Comparison of ENCODE assay signal across 3 cellular contexts in the genomic region with DNA sequence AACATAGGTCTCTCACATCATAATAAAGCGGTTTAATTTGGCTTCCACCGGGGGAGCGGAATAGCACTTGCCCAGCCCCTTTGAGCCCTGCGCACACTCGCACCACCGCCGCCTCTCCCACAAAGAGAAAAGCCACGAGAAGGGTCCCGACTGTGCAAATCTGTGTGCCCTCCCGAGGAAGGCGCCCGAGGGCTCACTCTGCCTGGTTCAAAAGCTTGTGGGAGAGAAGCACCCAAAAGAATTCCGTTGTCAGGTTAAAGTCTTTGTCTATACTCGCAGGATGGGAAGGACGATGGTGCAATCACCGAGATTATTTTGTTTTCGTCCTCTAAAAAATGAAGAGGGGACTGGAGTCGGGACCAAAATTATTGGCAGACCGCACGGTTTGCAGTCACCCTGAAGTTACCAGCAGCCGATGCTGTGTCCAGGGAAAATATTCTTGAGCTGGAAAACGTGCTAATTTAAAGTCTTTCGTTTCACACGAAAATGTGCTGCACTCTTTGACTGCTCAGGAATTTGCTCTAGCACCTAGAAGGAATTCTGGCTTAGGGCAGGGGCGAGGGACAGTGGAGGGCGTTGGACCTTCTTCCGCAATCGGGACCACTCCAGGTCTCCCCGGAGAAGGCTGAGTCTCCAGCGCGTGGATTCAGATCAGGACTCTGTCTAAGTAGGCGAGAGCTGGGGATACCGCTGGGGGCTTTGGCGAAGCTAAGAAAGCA.
TF ChIP-seq lines count a peak whose summit lies in the region.

No MANE protein-coding gene starts in this region.

TF ChIP-seq in SK-N-SH, 30 proteins besides CTCF, POLR2A, EP300 and RAD21:
- TF ChIP-seq YY1 (IDR thresholded peaks at IDR 0.05; ENCODE audit: low read depth) (no peak), EZH2phosphoT487 (IDR thresholded peaks at IDR 0.05; ENCODE audit: borderline replicate concordance, low read depth) (peak; percentile 84; the same call in 1 of the 2 replicates)
TF ChIP-seq in SK-N-SH: peak in this region for 1.

TF ChIP-seq in SK-N-SH treated with all-trans-retinoic acid at 6 μM for 48 hours, 23 proteins besides CTCF, POLR2A, EP300 and RAD21:
- TF ChIP-seq ZNF8 (CRISPR knock-in tag; IDR thresholded peaks at IDR 0.05) (no peak), ISL1 (CRISPR knock-in tag; IDR thresholded peaks at IDR 0.05) (no peak), ZFP30 (CRISPR knock-in tag; IDR thresholded peaks at IDR 0.05) (no peak), ZNF70 (CRISPR knock-in tag; IDR thresholded peaks at IDR 0.05) (no peak), SNAI2 (CRISPR knock-in tag; IDR thresholded peaks at IDR 0.05) (no peak), BACH2 (CRISPR knock-in tag; IDR thresholded peaks at IDR 0.05; ENCODE audit: borderline replicate concordance) (no peak), OSR1 (CRISPR knock-in tag; IDR thresholded peaks at IDR 0.05) (no peak), ARNTL (CRISPR knock-in tag; IDR thresholded peaks at IDR 0.05; ENCODE audit: borderline replicate concordance, low read depth) (no peak), CSRNP3 (CRISPR knock-in tag; IDR thresholded peaks at IDR 0.05) (no peak), ESRRG (CRISPR knock-in tag; IDR thresholded peaks at IDR 0.05) (no peak), TOX (CRISPR knock-in tag; IDR thresholded peaks at IDR 0.05; ENCODE audit: borderline replicate concordance) (no peak), GLIS3 (CRISPR knock-in tag; IDR thresholded peaks at IDR 0.05) (no peak), CREB5 (CRISPR knock-in tag; IDR thresholded peaks at IDR 0.05; ENCODE audit: low read depth) (no peak), PPARA (CRISPR knock-in tag; IDR thresholded peaks at IDR 0.05; ENCODE audit: borderline replicate concordance) (no peak)
- TF ChIP-seq, protein P1, sequence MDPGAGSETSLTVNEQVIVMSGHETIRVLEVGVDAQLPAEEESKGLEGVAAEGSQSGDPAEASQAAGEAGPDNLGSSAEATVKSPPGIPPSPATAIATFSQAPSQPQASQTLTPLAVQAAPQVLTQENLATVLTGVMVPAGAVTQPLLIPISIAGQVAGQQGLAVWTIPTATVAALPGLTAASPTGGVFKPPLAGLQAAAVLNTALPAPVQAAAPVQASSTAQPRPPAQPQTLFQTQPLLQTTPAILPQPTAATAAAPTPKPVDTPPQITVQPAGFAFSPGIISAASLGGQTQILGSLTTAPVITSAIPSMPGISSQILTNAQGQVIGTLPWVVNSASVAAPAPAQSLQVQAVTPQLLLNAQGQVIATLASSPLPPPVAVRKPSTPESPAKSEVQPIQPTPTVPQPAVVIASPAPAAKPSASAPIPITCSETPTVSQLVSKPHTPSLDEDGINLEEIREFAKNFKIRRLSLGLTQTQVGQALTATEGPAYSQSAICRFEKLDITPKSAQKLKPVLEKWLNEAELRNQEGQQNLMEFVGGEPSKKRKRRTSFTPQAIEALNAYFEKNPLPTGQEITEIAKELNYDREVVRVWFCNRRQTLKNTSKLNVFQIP (CRISPR knock-in tag; IDR thresholded peaks at IDR 0.05; ENCODE audit: borderline replicate concordance, low read depth) = no peak
- TF ChIP-seq, protein P2, sequence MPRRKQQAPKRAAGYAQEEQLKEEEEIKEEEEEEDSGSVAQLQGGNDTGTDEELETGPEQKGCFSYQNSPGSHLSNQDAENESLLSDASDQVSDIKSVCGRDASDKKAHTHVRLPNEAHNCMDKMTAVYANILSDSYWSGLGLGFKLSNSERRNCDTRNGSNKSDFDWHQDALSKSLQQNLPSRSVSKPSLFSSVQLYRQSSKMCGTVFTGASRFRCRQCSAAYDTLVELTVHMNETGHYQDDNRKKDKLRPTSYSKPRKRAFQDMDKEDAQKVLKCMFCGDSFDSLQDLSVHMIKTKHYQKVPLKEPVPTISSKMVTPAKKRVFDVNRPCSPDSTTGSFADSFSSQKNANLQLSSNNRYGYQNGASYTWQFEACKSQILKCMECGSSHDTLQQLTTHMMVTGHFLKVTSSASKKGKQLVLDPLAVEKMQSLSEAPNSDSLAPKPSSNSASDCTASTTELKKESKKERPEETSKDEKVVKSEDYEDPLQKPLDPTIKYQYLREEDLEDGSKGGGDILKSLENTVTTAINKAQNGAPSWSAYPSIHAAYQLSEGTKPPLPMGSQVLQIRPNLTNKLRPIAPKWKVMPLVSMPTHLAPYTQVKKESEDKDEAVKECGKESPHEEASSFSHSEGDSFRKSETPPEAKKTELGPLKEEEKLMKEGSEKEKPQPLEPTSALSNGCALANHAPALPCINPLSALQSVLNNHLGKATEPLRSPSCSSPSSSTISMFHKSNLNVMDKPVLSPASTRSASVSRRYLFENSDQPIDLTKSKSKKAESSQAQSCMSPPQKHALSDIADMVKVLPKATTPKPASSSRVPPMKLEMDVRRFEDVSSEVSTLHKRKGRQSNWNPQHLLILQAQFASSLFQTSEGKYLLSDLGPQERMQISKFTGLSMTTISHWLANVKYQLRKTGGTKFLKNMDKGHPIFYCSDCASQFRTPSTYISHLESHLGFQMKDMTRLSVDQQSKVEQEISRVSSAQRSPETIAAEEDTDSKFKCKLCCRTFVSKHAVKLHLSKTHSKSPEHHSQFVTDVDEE (CRISPR knock-in tag; IDR thresholded peaks at IDR 0.05) = no peak

TF ChIP-seq in IMR-90, 13 proteins besides CTCF, POLR2A, EP300 and RAD21:
- TF ChIP-seq ELK1 (IDR thresholded peaks at IDR 0.05; ENCODE audit: borderline replicate concordance, low read depth, low read length) (no peak), RCOR1 (IDR thresholded peaks at IDR 0.05; ENCODE audit: insufficient replicate concordance, low read length) (no peak), NFE2L2 (IDR thresholded peaks at IDR 0.05; ENCODE audit: low read depth, low read length) (no peak), SMC3 (IDR thresholded peaks at IDR 0.05; ENCODE audit: low read depth, low read length) (no peak)
